ENCODE assay signal across 2 cellular contexts in genomic region chr14:100372357-100373048, GRCh38.
TF ChIP-seq lines count a peak whose summit lies in the region.

No MANE protein-coding gene starts in this region.

TF ChIP-seq in HEK293, 187 proteins besides CTCF, POLR2A, EP300 and RAD21 (continued from another document):
- no peak for TF ChIP-seq ZNF341 (tag by site-specific recombination; IDR thresholded peaks at IDR 0.05; ENCODE audit: low read depth)
- no peak for TF ChIP-seq ZFHX2 (tag by site-specific recombination; conservative IDR thresholded peaks at IDR 0.05)
- TF ChIP-seq ZNF394 (tag by site-specific recombination; IDR thresholded peaks at IDR 0.05; ENCODE audit: borderline replicate concordance): peak; percentile 32; the same call in 1 of the 2 replicates
- peak; percentile 36; the same call in 1 of the 2 replicates for TF ChIP-seq ZIC2 (tag by site-specific recombination; IDR thresholded peaks at IDR 0.05)
- TF ChIP-seq WT1 (tag by site-specific recombination; IDR thresholded peaks at IDR 0.05): peak; percentile 79
- TF ChIP-seq ZSCAN5A (tag by site-specific recombination; IDR thresholded peaks at IDR 0.05): no peak
- peak; percentile 35; the same call in 1 of the 2 replicates for TF ChIP-seq ZNF600 (tag by site-specific recombination; IDR thresholded peaks at IDR 0.05)
- TF ChIP-seq ZNF146 (tag by site-specific recombination; IDR thresholded peaks at IDR 0.05): no peak
- TF ChIP-seq KLF17 (tag by site-specific recombination; IDR thresholded peaks at IDR 0.05): 0 out of 2 replicates have a peak, but pooled peaks have one; percentile 17
- no peak for TF ChIP-seq ZNF112 (tag by site-specific recombination; IDR thresholded peaks at IDR 0.05)
- no peak for TF ChIP-seq REST (tag by site-specific recombination; IDR thresholded peaks at IDR 0.05)
- peak; percentile 94 for TF ChIP-seq ZNF335 (tag by site-specific recombination; conservative IDR thresholded peaks at IDR 0.05)

TF ChIP-seq in GM12878, 131 proteins besides CTCF, POLR2A, EP300 and RAD21 (continued from another document):
- no peak for TF ChIP-seq ETV6 (conservative IDR thresholded peaks at IDR 0.05 in 1 of 2, IDR thresholded peaks at IDR 0.05 in 1 of 2; ENCODE audit: borderline replicate concordance in 1 of 2, low read depth in 1 of 2)
- TF ChIP-seq BACH1 (IDR thresholded peaks at IDR 0.05; ENCODE audit: borderline replicate concordance): no peak
- no peak for TF ChIP-seq ESRRA (IDR thresholded peaks at IDR 0.05; ENCODE audit: low read length)
- TF ChIP-seq DPF2 (IDR thresholded peaks at IDR 0.05): no peak
- no peak for TF ChIP-seq CEBPB (IDR thresholded peaks at IDR 0.05; ENCODE audit: borderline replicate concordance in 1 of 2, low read depth in 2 of 2, low read length in 2 of 2)
- TF ChIP-seq EED (IDR thresholded peaks at IDR 0.05; ENCODE audit: low read depth): no peak
- no peak for TF ChIP-seq E4F1 (IDR thresholded peaks at IDR 0.05; ENCODE audit: borderline replicate concordance, partially characterized antibody)
- TF ChIP-seq CHD1 (IDR thresholded peaks at IDR 0.05; ENCODE audit: low read depth, low read length): no peak
- no peak for TF ChIP-seq SMAD1 (IDR thresholded peaks at IDR 0.05; ENCODE audit: low read depth, partially characterized antibody)
- no peak for TF ChIP-seq YY1 (IDR thresholded peaks at IDR 0.05; ENCODE audit: low read depth, low read length)
- TF ChIP-seq MEF2A (IDR thresholded peaks at IDR 0.05; ENCODE audit: insufficient read depth, low read depth, low read length): no peak
- TF ChIP-seq E2F8 (IDR thresholded peaks at IDR 0.05; ENCODE audit: low read depth, partially characterized antibody): no peak
- TF ChIP-seq PKNOX1 (IDR thresholded peaks at IDR 0.05): no peak
